In genomic region chr17:49935526-49936210, GRCh38 we compare ENCODE assay signal across 24 cellular contexts. TPM values are rescaled to one million over a fixed set of nuclear protein-coding genes. Genes with fewer than 3 reads are reported as not detected.
A peak's percentile ranks its signal among the peaks of the same experiment; 100 is the strongest.
DNase-seq lines count a peak whose midpoint lies in the region; ATAC-seq and TF ChIP-seq lines count a peak whose summit lies in the region.
"Had no signal": no experiment of that assay in that cellular context is flagged by ENCODE, and none has a peak within 500 bp of the region (broad histone marks: within the 10 kb centered on the region; RNA-seq: fewer than 3 reads in every experiment).

No MANE protein-coding gene starts in this region.

- 0 out of 2 replicates have a peak, but pooled peaks cover 4% of the 10 kb centered on the region for H3K4me1 ChIP-seq in GM23338 (ENCODE audit: insufficient read depth)
- H3K4me1 ChIP-seq: body of pancreas had no signal

- H3K27me3 Mint-ChIP-seq in GM23338 (ENCODE audit: insufficient read depth, low read depth, poor library complexity): peaks cover 18% of the 10 kb centered on the region

- no peaks in the 10 kb centered on the region for H4K20me1 ChIP-seq in GM23338 (replicated peaks; ENCODE audit: insufficient read depth)

- H3K27ac ChIP-seq in GM23338 (ENCODE audit: low read depth) (no peak overlapping the region), WERI-Rb-1 (peak overlapping the region; percentile 90)
- H3K27ac ChIP-seq: body of pancreas, C4-2B, SK-N-MC, skin epidermis had no signal

- no peaks in the 10 kb centered on the region for H3K9me3 Mint-ChIP-seq in GM23338
- H3K9me3 Mint-ChIP-seq: activated T-cell treated with anti-CD3 and anti-CD28 coated beads, Interleukin-2, amount 50 U/mL, for 4 hours; type B pancreatic cell had no signal

- H3K79me2 ChIP-seq in GM23338 (replicated peaks; ENCODE audit: insufficient read depth): no peaks in the 10 kb centered on the region

- H3K36me3 ChIP-seq in GM23338 (ENCODE audit: insufficient read depth) (no peaks in the 10 kb centered on the region), WERI-Rb-1 (no peaks in the 10 kb centered on the region)

- no peaks in the 10 kb centered on the region for H3K27me3 ChIP-seq in GM23338 (ENCODE audit: insufficient read depth)
- H3K27me3 ChIP-seq in WERI-Rb-1 (ENCODE audit: insufficient read depth, low read depth, severe bottlenecking): no peaks in the 10 kb centered on the region
- H3K27me3 ChIP-seq: body of pancreas had no signal

- H3K4me1 Mint-ChIP-seq in GM23338: peaks cover 10% of the 10 kb centered on the region

- H3K4me3 Mint-ChIP-seq in GM23338: no peak overlapping the region
- H3K4me3 Mint-ChIP-seq: activated T-cell treated with anti-CD3 and anti-CD28 coated beads, Interleukin-2, amount 50 U/mL, for 4 hours; type B pancreatic cell had no signal

- H3K9me3 ChIP-seq in WERI-Rb-1 (ENCODE audit: severe bottlenecking): peaks cover 9% of the 10 kb centered on the region
- H3K9me3 ChIP-seq: body of pancreas had no signal

- H3K9me2 ChIP-seq in GM23338 (ENCODE audit: insufficient read depth): no peaks in the 10 kb centered on the region

- H3K4me3 ChIP-seq in GM23338 (no peak overlapping the region), WERI-Rb-1 (ENCODE audit: low read depth, low read length) (no peak overlapping the region)
- H3K4me3 ChIP-seq: body of pancreas, SK-N-MC, skin epidermis had no signal

- H2AFZ ChIP-seq in GM23338: no peak overlapping the region; the same call in 1 of the 2 replicates

- ATAC-seq in GM23338: peak; percentile 57
- no peak for ATAC-seq in HG03565 (IDR thresholded peaks at IDR 0.05; ENCODE audit: unreplicated experiment)
- ATAC-seq: activated T-cell treated with anti-CD3 and anti-CD28 coated beads, Interleukin-2, amount 50 U/mL, for 4 hours; body of pancreas had no signal

- H3F3A ChIP-seq in GM23338 (replicated peaks; ENCODE audit: low read depth): no peaks in the 10 kb centered on the region

- no peak overlapping the region for H3K27ac Mint-ChIP-seq in GM23338
- H3K27ac Mint-ChIP-seq: type B pancreatic cell had no signal

- TF ChIP-seq CTCF in GM23338 (conservative IDR thresholded peaks at IDR 0.05; ENCODE audit: low read depth in 2 of 2) (no peak), WERI-Rb-1 (IDR thresholded peaks at IDR 0.05; ENCODE audit: low read depth, low read length) (no peak)

- H3K4me2 ChIP-seq in GM23338: no peak overlapping the region

- peak; percentile 91 for DNase-seq in D341Med (ENCODE audit: low spot score)
- DNase-seq in GM23338 (ENCODE audit: low spot score): peak; percentile 20
- DNase-seq in NCI-H2227 (lab: John Stamatoyannopoulos, UW; ENCODE audit: unreplicated experiment): peak; percentile 51
- peak; percentile 89 for DNase-seq in WERI-Rb-1
- DNase-seq in OCI-M2 (lab: John Stamatoyannopoulos, UW; ENCODE audit: unreplicated experiment): no peak
- DNase-seq in activated T-cell treated with anti-CD3 and anti-CD28 coated beads, Interleukin-2, amount 50 U/mL, for 1 hour: no peak
- no peak for DNase-seq in NCI-H187 treated with DMSO at 0.1 percent for 48 hours (lab: John Stamatoyannopoulos, UW)
- DNase-seq: activated CD4-positive, alpha-beta T cell treated with anti-CD3 and anti-CD28 coated beads for 4 hours; activated T-cell treated with anti-CD3 and anti-CD28 coated beads, Interleukin-2, amount 50 U/mL, for 4 hours; body of pancreas; cerebellar nuclear complex; GDM1; head of caudate nucleus; Karpas-422; left cardiac atrium; NCI-H2081 treated with DMSO at 0.1 percent for 48 hours; T-helper 2 cell had no signal

- H3K36me3 Mint-ChIP-seq in GM23338 (ENCODE audit: low read depth): no peaks in the 10 kb centered on the region
- H3K36me3 Mint-ChIP-seq: type B pancreatic cell had no signal

TF ChIP-seq in GM23338, 12 proteins besides CTCF, POLR2A, EP300 and RAD21:
- TF ChIP-seq EZH2 (IDR thresholded peaks at IDR 0.05; ENCODE audit: low read depth, unreplicated experiment): no peak

RNA-seq across cellular contexts. Expression of gene DLX4, which starts 33.3 kb away (rescaled TPM):
- 0.10 and 0.58 TPM in 2 replicates for total RNA-seq in GM23338 (2014; rRNA removed; shearing (Covaris generic))
- polyA plus RNA-seq in GM23338 (2016; fragmentation: Nextera tagmentation; extraction: Ambion mirVana): 0.79 and 0.80 TPM in 2 replicates
- total RNA-seq: body of pancreas, pulmonary artery endothelial cell, RPMI7951 had no signal

RNA-seq across cellular contexts. Expression of gene DLX3, which starts 59.4 kb away (rescaled TPM):
- 0.14 TPM in 1 of 2 replicates, not detected in the other for total RNA-seq in GM23338 (2014; rRNA removed; shearing (Covaris generic))
- 0.19 and 0.27 TPM in 2 replicates for polyA plus RNA-seq in GM23338 (2016; fragmentation: Nextera tagmentation; extraction: Ambion mirVana)
- total RNA-seq: body of pancreas, pulmonary artery endothelial cell, RPMI7951 had no signal

Comparison
In these comparisons a context has a peak if more than half of its experiments do, and no peak if none do; other contexts are left out.
1. DNase-seq: peak in D341Med (single experiment), GM23338 (single experiment), NCI-H2227 (single experiment) and WERI-Rb-1 (single experiment); none in OCI-M2 (single experiment), activated T-cell treated with anti-CD3 and anti-CD28 coated beads, Interleukin-2, amount 50 U/mL, for 1 hour (single experiment) and NCI-H187 treated with DMSO at 0.1 percent for 48 hours (single experiment).